In the genomic region with DNA sequence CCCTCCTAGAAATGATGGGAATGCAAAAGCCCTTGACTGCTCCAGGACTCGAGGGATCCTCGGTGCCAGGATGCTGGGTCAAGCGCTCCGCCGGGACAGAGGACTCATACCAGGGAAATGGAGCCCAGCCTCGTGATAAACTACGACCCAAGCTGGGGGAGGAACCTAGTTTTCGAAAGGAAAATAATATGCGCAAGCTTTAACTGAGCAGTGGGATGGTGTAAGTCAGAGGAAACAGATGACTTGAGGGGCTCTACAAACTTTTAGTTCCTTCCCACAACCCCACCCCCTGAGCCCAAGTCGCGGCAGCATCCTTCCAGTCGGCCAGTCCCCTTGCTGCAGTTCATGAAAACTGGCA, we compare ENCODE assay signal across 8 cellular contexts. TPM values are rescaled to one million over a fixed set of nuclear protein-coding genes. Genes with fewer than 3 reads are reported as not detected.
DNase-seq lines count a peak whose midpoint lies in the region; ATAC-seq and TF ChIP-seq lines count a peak whose summit lies in the region.

No MANE protein-coding gene starts in this region.

- DNase-seq in stimulated activated CD8-positive, alpha-beta memory T cell treated with anti-CD3 and anti-CD28 coated beads, Interleukin-12 subunit alpha, Interleukin-12 subunit beta, amount 100 ng/mL, for 24 hours (ENCODE audit: extremely low read depth) = peak; percentile 2
- DNase-seq in stimulated activated CD8-positive, alpha-beta memory T cell treated with anti-CD3 and anti-CD28 coated beads, Interleukin-4, amount 100 ng/mL, for 48 hours = no peak
- no peak for DNase-seq in activated CD8-positive, alpha-beta T cell treated with anti-CD3 and anti-CD28 coated beads, Interleukin-2, amount 10 ng/mL, durations not matched to agents 7 days and 5 days
- DNase-seq in kidney epithelial cell (ENCODE audit: low read depth) (no peak), testis (no peak), HuH-7 (ENCODE audit: low spot score) (no peak)
- no peak for DNase-seq in stimulated activated CD4-positive, alpha-beta T cell treated with anti-CD3 and anti-CD28 coated beads, Interleukin-15, amount 100 ng/mL, for 24 hours

- H3K36me3 Mint-ChIP-seq in activated CD8-positive, alpha-beta T cell treated with anti-CD3 and anti-CD28 coated beads, Interleukin-2, amount 10 ng/mL, durations not matched to agents 7 days and 5 days (ENCODE audit: low read depth) = peaks cover 46% of the 10 kb centered on the region

- 0 to 2% methylated on average over 12 of the region's 12 CpGs for WGBS in testis, 2 donors

- no peaks in the 10 kb centered on the region for H3K9me3 Mint-ChIP-seq in activated CD8-positive, alpha-beta T cell treated with anti-CD3 and anti-CD28 coated beads, Interleukin-2, amount 10 ng/mL, durations not matched to agents 7 days and 5 days (ENCODE audit: insufficient read depth)

- H3K9me3 ChIP-seq in testis = no peaks in the 10 kb centered on the region

- CTCF ChIA-PET in activated CD8-positive, alpha-beta T cell treated with anti-CD3 and anti-CD28 coated beads, Interleukin-2, amount 10 ng/mL, durations not matched to agents 7 days and 5 days (lab: Charles Lee) = interaction anchor here (0.6 to 2.4 kb wide), 4 partner anchors 19 to 71 kb away, joined by 3 to 5 read pairs (median 4); partner anchors contain the start of gene CHD8

- peak; percentile 15 for ATAC-seq in HG03103 (IDR thresholded peaks at IDR 0.05; ENCODE audit: low read depth, unreplicated experiment)
- ATAC-seq in activated CD8-positive, alpha-beta T cell treated with anti-CD3 and anti-CD28 coated beads, Interleukin-2, amount 10 ng/mL, durations not matched to agents 7 days and 5 days = peak; percentile 55

- H3K27me3 ChIP-seq in kidney epithelial cell (ENCODE audit: control insufficient read depth, insufficient read depth, low read length) = no peaks in the 10 kb centered on the region
- H3K27me3 ChIP-seq in testis = no peaks in the 10 kb centered on the region

- H3K4me1 Mint-ChIP-seq in activated CD8-positive, alpha-beta T cell treated with anti-CD3 and anti-CD28 coated beads, Interleukin-2, amount 10 ng/mL, durations not matched to agents 7 days and 5 days (ENCODE audit: low read depth) = peaks cover 39% of the 10 kb centered on the region

- peak overlapping the region; percentile 99 for H3K4me3 Mint-ChIP-seq in activated CD8-positive, alpha-beta T cell treated with anti-CD3 and anti-CD28 coated beads, Interleukin-2, amount 10 ng/mL, durations not matched to agents 7 days and 5 days

- peak overlapping the region; percentile 87 to 91 for H3K27ac ChIP-seq in testis

- TF ChIP-seq CTCF in kidney epithelial cell (IDR thresholded peaks at IDR 0.05; ENCODE audit: insufficient read depth, low read length, poor library complexity, severe bottlenecking) (no peak), testis (IDR thresholded peaks at IDR 0.05) (no peak)

- POLR2A ChIA-PET in activated CD8-positive, alpha-beta T cell treated with anti-CD3 and anti-CD28 coated beads, Interleukin-2, amount 10 ng/mL, durations not matched to agents 7 days and 5 days (lab: Charles Lee) = interaction anchor here (0.5 to 1.6 kb wide), 11 partner anchors 12 to 1176 kb away, joined by 3 to 9 read pairs (median 4); partner anchors contain the start of gene METTL3

- H3K4me3 ChIP-seq in kidney epithelial cell (ENCODE audit: low read depth, low read length) = peak overlapping the region; percentile 82
- peak overlapping the region; percentile 80 for H3K4me3 ChIP-seq in testis

- peak overlapping the region; percentile 96 for H3K27ac Mint-ChIP-seq in activated CD8-positive, alpha-beta T cell treated with anti-CD3 and anti-CD28 coated beads, Interleukin-2, amount 10 ng/mL, durations not matched to agents 7 days and 5 days

- H3K27me3 Mint-ChIP-seq in activated CD8-positive, alpha-beta T cell treated with anti-CD3 and anti-CD28 coated beads, Interleukin-2, amount 10 ng/mL, durations not matched to agents 7 days and 5 days (ENCODE audit: low read depth) = no peaks in the 10 kb centered on the region

- TF ChIP-seq POLR2A in testis (IDR thresholded peaks at IDR 0.05) = no peak

- peaks cover 12% of the 10 kb centered on the region for H3K4me1 ChIP-seq in testis

- intact Hi-C loops in testis (cut with DNase I; ENCODE audit: low total_unique reads) = loop anchor here (10.0 kb wide), 1 partner anchor 120 kb away; the partner anchor contains the start of gene HNRNPC

- H3K36me3 ChIP-seq in kidney epithelial cell (ENCODE audit: control insufficient read depth, insufficient read depth, low read length) (no peaks in the 10 kb centered on the region), testis (ENCODE audit: low read depth, missing control alignments) (no peaks in the 10 kb centered on the region)

RNA-seq across cellular contexts. Expression of gene SUPT16H, which starts 0.7 kb away (rescaled TPM):
- 100 to 1,000 TPM; 136 to 138 TPM for total RNA-seq in activated CD8-positive, alpha-beta T cell treated with anti-CD3 and anti-CD28 coated beads, Interleukin-2, amount 10 ng/mL, durations not matched to agents 7 days and 5 days
- total RNA-seq in kidney epithelial cell (74.8 and 77.8 TPM in 2 replicates), testis (100 to 1,000 TPM; 104 to 112 TPM)
- 99.5 TPM for polyA plus RNA-seq in testis (ENCODE audit: insufficient read depth, low read depth, low replicate concordance)
